In the genomic region with DNA sequence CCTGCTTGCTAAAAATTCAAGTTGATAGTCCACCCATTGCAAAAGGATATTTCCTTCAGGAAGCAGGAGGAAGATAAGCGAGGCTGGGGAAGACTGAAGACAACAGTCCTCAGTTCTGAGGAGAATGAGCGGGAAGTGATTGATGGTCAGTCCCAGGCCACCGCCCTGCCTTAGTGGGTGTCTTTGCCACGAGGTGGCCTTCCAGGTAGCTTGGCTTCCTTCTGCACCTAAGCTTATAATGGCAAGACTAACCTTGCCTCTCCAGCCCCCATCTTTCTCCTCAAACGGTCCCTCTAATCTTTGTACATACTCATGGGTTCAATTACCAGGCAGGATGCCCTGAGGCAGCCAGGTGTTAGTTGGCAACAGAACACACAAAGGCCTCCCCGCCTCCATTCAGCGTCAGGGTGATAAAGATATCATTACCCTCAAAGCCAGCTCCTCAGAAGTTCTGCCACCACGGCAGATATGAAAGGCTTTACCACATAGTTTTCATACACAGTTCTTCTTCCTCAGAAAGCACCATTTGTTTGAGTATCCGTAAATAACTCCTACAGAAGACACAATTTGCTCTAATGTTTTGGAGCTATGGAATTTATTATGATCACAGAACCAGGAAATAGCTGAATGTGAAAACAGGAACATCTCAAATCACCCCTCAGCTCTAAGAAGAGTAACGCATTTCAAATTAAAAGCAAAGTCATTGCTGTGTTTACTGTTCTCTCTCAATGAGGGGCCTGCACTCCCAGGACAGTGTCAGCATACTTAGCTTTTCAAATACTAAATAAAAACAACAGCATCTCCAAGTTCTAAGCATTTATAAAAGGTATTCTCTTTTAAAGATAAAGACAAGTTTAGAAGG, we compare ENCODE assay signal across 8 cellular contexts.
A peak's percentile ranks its signal among the peaks of the same experiment; 100 is the strongest.
DNase-seq lines count a peak whose midpoint lies in the region; ATAC-seq and TF ChIP-seq lines count a peak whose summit lies in the region.

No MANE protein-coding gene starts in this region.

- H4K20me1 ChIP-seq in GM23338 (replicated peaks; ENCODE audit: insufficient read depth) = no peaks in the 10 kb centered on the region
- H4K20me1 ChIP-seq in neural progenitor cell (ENCODE audit: low read depth) = no peaks in the 10 kb centered on the region

- H3K9me2 ChIP-seq in GM23338 (ENCODE audit: insufficient read depth) = no peaks in the 10 kb centered on the region

- H3F3A ChIP-seq in GM23338 (replicated peaks; ENCODE audit: low read depth) (no peaks in the 10 kb centered on the region), neural progenitor cell (ENCODE audit: low read depth) (no peaks in the 10 kb centered on the region)

- H3K36me3 Mint-ChIP-seq in GM23338 (ENCODE audit: low read depth) (no peaks in the 10 kb centered on the region), neural progenitor cell (no peaks in the 10 kb centered on the region)

- H3K4me2 ChIP-seq in GM23338 = peak overlapping the region; percentile 24; the same call in 1 of the 2 replicates
- no peak overlapping the region for H3K4me2 ChIP-seq in neural progenitor cell

- H3K9ac ChIP-seq in neural progenitor cell = no peak overlapping the region

- no peaks in the 10 kb centered on the region for H3K9me3 ChIP-seq in neural progenitor cell (ENCODE audit: low read depth)

- no peak overlapping the region for H3K4me3 Mint-ChIP-seq in GM23338
- H3K4me3 Mint-ChIP-seq in neural progenitor cell = no peak overlapping the region

- H3K27me3 ChIP-seq in GM23338 (ENCODE audit: insufficient read depth) = no peaks in the 10 kb centered on the region
- H3K27me3 ChIP-seq in neural progenitor cell = no peaks in the 10 kb centered on the region

- H3K9me3 Mint-ChIP-seq in GM23338 (no peaks in the 10 kb centered on the region), neural progenitor cell (no peaks in the 10 kb centered on the region)

- ATAC-seq in GM23338 = no peak

- peaks cover 30% of the 10 kb centered on the region for H3K4me1 ChIP-seq in GM23338 (ENCODE audit: insufficient read depth)
- peaks cover 4% of the 10 kb centered on the region for H3K4me1 ChIP-seq in neural progenitor cell

- H3K36me3 ChIP-seq in GM23338 (ENCODE audit: insufficient read depth) (no peaks in the 10 kb centered on the region), neural progenitor cell (no peaks in the 10 kb centered on the region)

- H3K27ac ChIP-seq in GM23338 (ENCODE audit: low read depth) (no peak overlapping the region), neural progenitor cell (no peak overlapping the region)

- H3K27me3 Mint-ChIP-seq in GM23338 (ENCODE audit: insufficient read depth, low read depth, poor library complexity) (peaks cover 3% of the 10 kb centered on the region), neural progenitor cell (ENCODE audit: insufficient read depth, low read depth) (no peaks in the 10 kb centered on the region)

- H2AFZ ChIP-seq in GM23338 (no peak overlapping the region), neural progenitor cell (replicated peaks) (no peak overlapping the region)

- TF ChIP-seq CTCF in GM12865 (IDR thresholded peaks at IDR 0.05; ENCODE audit: insufficient read depth, low read depth, low read length, missing control alignments) (no peak), GM23338 (conservative IDR thresholded peaks at IDR 0.05; ENCODE audit: low read depth in 2 of 2) (no peak), GM20000 (IDR thresholded peaks at IDR 0.05; ENCODE audit: extremely low read depth, missing control alignments) (no peak), neural progenitor cell (IDR thresholded peaks at IDR 0.05) (no peak)

- H3K79me2 ChIP-seq in GM23338 (replicated peaks; ENCODE audit: insufficient read depth) = no peaks in the 10 kb centered on the region
- H3K79me2 ChIP-seq in neural progenitor cell (ENCODE audit: low read depth) = no peaks in the 10 kb centered on the region

- DNase-seq in GM12865 (ENCODE audit: low read depth) = peak; percentile 78
- DNase-seq in GM23338 (ENCODE audit: low spot score) = no peak
- DNase-seq in NCI-H748 (lab: John Stamatoyannopoulos, UW; ENCODE audit: unreplicated experiment) = peak; percentile 60
- DNase-seq in effector CD4-positive, alpha-beta T cell = peak; percentile 47
- DNase-seq in GM20000 (ENCODE audit: low spot score) = no peak
- no peak for DNase-seq in HK-2 (ENCODE audit: unreplicated experiment)
- DNase-seq in neural progenitor cell (ENCODE audit: low spot score) = no peak
- no peak for DNase-seq in NCI-H2227 (lab: John Stamatoyannopoulos, UW; ENCODE audit: unreplicated experiment)

- H3K4me1 Mint-ChIP-seq in GM23338 (peaks cover 25% of the 10 kb centered on the region), neural progenitor cell (peaks cover 6% of the 10 kb centered on the region)

- H3K4me3 ChIP-seq in GM12865 (ENCODE audit: low read depth, low read length) (no peak overlapping the region), GM23338 (no peak overlapping the region), neural progenitor cell (no peak overlapping the region)

- no peak overlapping the region for H3K27ac Mint-ChIP-seq in GM23338
- H3K27ac Mint-ChIP-seq in neural progenitor cell = no peak overlapping the region

TF ChIP-seq in GM23338, 12 proteins besides CTCF, POLR2A, EP300 and RAD21:
- no peak for TF ChIP-seq ZNF114 (CRISPR knock-in tag; IDR thresholded peaks at IDR 0.05)
- TF ChIP-seq EZH2 (IDR thresholded peaks at IDR 0.05; ENCODE audit: low read depth, unreplicated experiment) = no peak
- TF ChIP-seq, protein P1, sequence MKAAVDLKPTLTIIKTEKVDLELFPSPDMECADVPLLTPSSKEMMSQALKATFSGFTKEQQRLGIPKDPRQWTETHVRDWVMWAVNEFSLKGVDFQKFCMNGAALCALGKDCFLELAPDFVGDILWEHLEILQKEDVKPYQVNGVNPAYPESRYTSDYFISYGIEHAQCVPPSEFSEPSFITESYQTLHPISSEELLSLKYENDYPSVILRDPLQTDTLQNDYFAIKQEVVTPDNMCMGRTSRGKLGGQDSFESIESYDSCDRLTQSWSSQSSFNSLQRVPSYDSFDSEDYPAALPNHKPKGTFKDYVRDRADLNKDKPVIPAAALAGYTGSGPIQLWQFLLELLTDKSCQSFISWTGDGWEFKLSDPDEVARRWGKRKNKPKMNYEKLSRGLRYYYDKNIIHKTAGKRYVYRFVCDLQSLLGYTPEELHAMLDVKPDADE (IDR thresholded peaks at IDR 0.05) = no peak

Comparison
In these comparisons a context has a peak if more than half of its experiments do, and no peak if none do; other contexts are left out.
1. DNase-seq: peak in GM12865 (single experiment), NCI-H748 (single experiment) and effector CD4-positive, alpha-beta T cell (single experiment); none in GM23338 (single experiment), GM20000 (single experiment), HK-2 (single experiment), neural progenitor cell (single experiment) and NCI-H2227 (single experiment).